In the genomic region with DNA sequence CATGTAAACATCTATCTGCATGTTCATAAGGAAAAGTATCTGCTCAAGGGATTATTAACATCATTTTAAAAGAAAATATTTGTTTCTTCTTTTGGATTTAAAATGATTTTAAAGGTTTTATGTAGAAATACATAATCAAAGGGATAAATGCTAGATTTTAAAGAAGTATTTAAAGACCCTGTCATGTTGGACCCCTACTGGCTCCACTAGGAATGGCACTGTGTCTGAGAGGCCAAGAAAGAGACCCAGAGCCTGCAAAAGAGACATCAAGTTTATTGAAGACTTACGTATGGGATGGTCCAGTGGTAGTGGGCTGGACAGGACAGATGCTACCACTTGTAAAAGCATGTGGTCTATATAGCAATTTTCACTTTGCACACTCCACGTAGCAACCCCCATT, we compare ENCODE assay signal across 10 cellular contexts.
DNase-seq lines count a peak whose midpoint lies in the region; ATAC-seq and TF ChIP-seq lines count a peak whose summit lies in the region.
"Had no signal": no experiment of that assay in that cellular context is flagged by ENCODE, and none has a peak within 500 bp of the region (broad histone marks: within the 10 kb centered on the region; RNA-seq: fewer than 3 reads in every experiment).

No MANE protein-coding gene starts in this region.

- in situ Hi-C loops in astrocyte of the spinal cord (cut with HindIII; ENCODE audit: low sequenced_read_pairs) = no loop called here

- H3K4me1 ChIP-seq in uterus (peaks cover 0 to 4% of the 10 kb centered on the region in 2 donors), gastroesophageal sphincter (peaks cover 0 to 14% (median 0%) of the 10 kb centered on the region in 3 donors)

- H3K4me3 ChIP-seq in astrocyte of the spinal cord (ENCODE audit: low read depth, low read length) (no peak overlapping the region), uterus (no peak overlapping the region), gastroesophageal sphincter (no peak overlapping the region)

- TF ChIP-seq EP300 in gastroesophageal sphincter (IDR thresholded peaks at IDR 0.05) = no peak

- H3K36me3 Mint-ChIP-seq in nephron progenitor cell (ENCODE audit: low read depth) = no peaks in the 10 kb centered on the region

- H3K36me3 ChIP-seq in uterus = no peaks in the 10 kb centered on the region
- H3K36me3 ChIP-seq in gastroesophageal sphincter = no peaks in the 10 kb centered on the region

- no peak for TF ChIP-seq POLR2A in uterus (IDR thresholded peaks at IDR 0.05)
- TF ChIP-seq POLR2A in gastroesophageal sphincter (IDR thresholded peaks at IDR 0.05) = no peak

- H3K4me3 Mint-ChIP-seq in nephron progenitor cell = no peak overlapping the region
- H3K4me3 Mint-ChIP-seq: effector memory CD8-positive, alpha-beta T cell had no signal

- H3K9me3 ChIP-seq in uterus (no peaks in the 10 kb centered on the region), gastroesophageal sphincter (no peaks in the 10 kb centered on the region)

- peak overlapping the region in 1 of 2 donors; percentile 5 for H3K27ac ChIP-seq in uterus
- no peak overlapping the region for H3K27ac ChIP-seq in gastroesophageal sphincter

- 100% methylated on average over 2 of the region's 2 CpGs for WGBS in gastroesophageal sphincter (ENCODE audit: low coverage in 1 of 2), 2 donors

- intact Hi-C loops in uterus (cut with DNase I; ENCODE audit: low total_unique reads) = no loop called here

- H3K27me3 ChIP-seq in uterus = no peaks in the 10 kb centered on the region
- H3K27me3 ChIP-seq in gastroesophageal sphincter = no peaks in the 10 kb centered on the region

- peak; percentile 49 for TF ChIP-seq CTCF in astrocyte of the spinal cord (IDR thresholded peaks at IDR 0.05; ENCODE audit: low read depth, low read length)
- TF ChIP-seq CTCF in nephron progenitor cell (IDR thresholded peaks at IDR 0.05) = peak; percentile 46
- TF ChIP-seq CTCF in uterus (IDR thresholded peaks at IDR 0.05) = peak in 1 of 4 experiments; percentile 28
- TF ChIP-seq CTCF in gastroesophageal sphincter (IDR thresholded peaks at IDR 0.05) = peak in 1 of 4 experiments; percentile 33

- H3K27me3 Mint-ChIP-seq in nephron progenitor cell (ENCODE audit: low read depth, poor library complexity) = no peaks in the 10 kb centered on the region
- H3K27me3 Mint-ChIP-seq: effector memory CD8-positive, alpha-beta T cell had no signal

- ATAC-seq in HG03520 (IDR thresholded peaks at IDR 0.05; ENCODE audit: unreplicated experiment) = peak; percentile 60
- ATAC-seq in gastroesophageal sphincter = no peak
- ATAC-seq: effector memory CD8-positive, alpha-beta T cell had no signal

- H3K4me1 Mint-ChIP-seq in nephron progenitor cell = peaks cover 10% of the 10 kb centered on the region

- peak; percentile 43 for DNase-seq in ELR (ENCODE audit: low read depth)
- DNase-seq in astrocyte of the spinal cord (ENCODE audit: low read depth, low spot score) = no peak
- peak; percentile 13 for DNase-seq in nephron progenitor cell
- no peak for DNase-seq in uterus
- no peak for DNase-seq in NCI-H1105 (lab: John Stamatoyannopoulos, UW)
- no peak for DNase-seq in NK-92 (lab: John Stamatoyannopoulos, UW; ENCODE audit: unreplicated experiment)
- DNase-seq: effector memory CD8-positive, alpha-beta T cell; NCI-H510A had no signal

- no peaks in the 10 kb centered on the region for H3K9me3 Mint-ChIP-seq in nephron progenitor cell

- H3K27ac Mint-ChIP-seq in nephron progenitor cell = no peak overlapping the region
- H3K27ac Mint-ChIP-seq: effector memory CD8-positive, alpha-beta T cell had no signal

Comparison
In these comparisons a context has a peak if more than half of its experiments do, and no peak if none do; other contexts are left out.
1. DNase-seq: peak in ELR (single experiment) and nephron progenitor cell (single experiment); none in astrocyte of the spinal cord (single experiment), uterus (0 of 2), NCI-H1105 (single experiment) and NK-92 (single experiment).